Comparison of ENCODE assay signal across 9 cellular contexts in the genomic region with DNA sequence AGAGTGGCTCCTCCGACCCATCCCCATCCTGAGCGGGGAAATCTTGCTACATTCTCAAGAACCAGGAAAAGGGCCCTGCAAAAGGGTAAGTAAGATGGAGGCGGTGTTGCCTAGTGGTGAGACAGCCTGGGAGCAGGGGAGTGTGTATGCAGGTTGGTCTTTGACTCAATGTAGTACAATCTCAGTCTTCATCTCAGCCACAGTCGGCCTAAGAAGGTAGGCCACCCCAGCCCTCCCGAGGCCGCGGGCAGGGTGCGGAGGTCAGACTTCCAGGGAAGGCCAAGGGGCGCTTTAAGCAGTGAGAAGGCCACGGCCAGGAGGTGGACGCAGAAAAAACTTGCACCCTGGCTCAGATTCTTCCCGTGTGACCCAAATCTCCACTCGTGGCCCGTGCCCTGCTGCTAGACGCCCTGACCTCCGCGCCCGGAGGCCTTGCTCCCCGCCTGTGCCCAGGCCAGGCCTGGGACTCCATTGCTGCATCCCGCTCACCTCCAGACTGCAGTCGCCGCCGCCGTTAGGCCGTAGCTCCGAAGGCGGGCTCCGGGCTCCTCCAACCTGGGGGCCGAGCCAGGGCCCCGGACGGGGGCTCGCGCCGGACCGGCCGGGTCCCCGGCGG. TPM values are rescaled to one million over a fixed set of nuclear protein-coding genes. Genes with fewer than 3 reads are reported as not detected.
DNase-seq lines count a peak whose midpoint lies in the region; ATAC-seq and TF ChIP-seq lines count a peak whose summit lies in the region.
"Had no signal": no experiment of that assay in that cellular context is flagged by ENCODE, and none has a peak within 500 bp of the region (broad histone marks: within the 10 kb centered on the region; RNA-seq: fewer than 3 reads in every experiment).

No MANE protein-coding gene starts in this region.

- H3K4me1 ChIP-seq in ectodermal cell (ENCODE audit: control insufficient read depth, insufficient read depth, low read length) = peaks cover 6% of the 10 kb centered on the region
- H3K4me1 ChIP-seq in mucosa of rectum (ENCODE audit: control insufficient read depth in 2 of 2, insufficient read depth in 2 of 2, low read length in 2 of 2) = peaks cover 13 to 16% of the 10 kb centered on the region in 2 donors

- H3K9me3 Mint-ChIP-seq in CD4-positive, alpha-beta T cell = no peaks in the 10 kb centered on the region

- no peak for ATAC-seq in CD4-positive, alpha-beta T cell (ENCODE audit: poor library complexity)
- ATAC-seq in GM18867 (IDR thresholded peaks at IDR 0.05; ENCODE audit: unreplicated experiment) = peak; percentile 42
- ATAC-seq in HG03108 (IDR thresholded peaks at IDR 0.05; ENCODE audit: unreplicated experiment) = peak; percentile 23
- ATAC-seq in HG03095 (IDR thresholded peaks at IDR 0.05; ENCODE audit: unreplicated experiment) = no peak

- H3K27ac Mint-ChIP-seq in CD4-positive, alpha-beta T cell = peak overlapping the region; percentile 99

- POLR2A ChIA-PET in CD4-positive, alpha-beta T cell (lab: Charles Lee) = interaction anchor here (0.6 to 5.0 kb wide), 7 partner anchors 12 to 186 kb away, joined by 3 to 77 read pairs (median 5); a partner anchor contains a TSS

- TF ChIP-seq CTCF in CD4-positive, alpha-beta T cell (IDR thresholded peaks at IDR 0.05) = no peak

- no peaks in the 10 kb centered on the region for H3K27me3 Mint-ChIP-seq in CD4-positive, alpha-beta T cell

- peaks cover 30% of the 10 kb centered on the region for H3K4me1 Mint-ChIP-seq in CD4-positive, alpha-beta T cell (ENCODE audit: low read depth)

- CTCF ChIA-PET in CD4-positive, alpha-beta T cell (lab: Charles Lee) = no interaction called here

- no peaks in the 10 kb centered on the region for H3K9me3 ChIP-seq in CD4-positive, alpha-beta T cell (ENCODE audit: control insufficient read depth, low read length)
- H3K9me3 ChIP-seq in ectodermal cell (ENCODE audit: control insufficient read depth, low read length) (no peaks in the 10 kb centered on the region), mucosa of rectum (ENCODE audit: control insufficient read depth in 2 of 2, low read length in 2 of 2) (no peaks in the 10 kb centered on the region)

- H3K27me3 ChIP-seq in CD4-positive, alpha-beta T cell (ENCODE audit: control insufficient read depth, insufficient read depth, low read length) = no peaks in the 10 kb centered on the region
- no peaks in the 10 kb centered on the region for H3K27me3 ChIP-seq in ectodermal cell (ENCODE audit: control insufficient read depth, insufficient read depth, low read length, poor library complexity, severe bottlenecking)
- no peaks in the 10 kb centered on the region for H3K27me3 ChIP-seq in mucosa of rectum (ENCODE audit: control insufficient read depth in 2 of 2, insufficient read depth in 2 of 2, low read length in 2 of 2)

- H3K36me3 ChIP-seq in ectodermal cell (ENCODE audit: control insufficient read depth, insufficient read depth, low read length) (peaks cover 26% of the 10 kb centered on the region), mucosa of rectum (ENCODE audit: control insufficient read depth in 2 of 2, insufficient read depth in 2 of 2, low read length in 2 of 2) (no peaks in the 10 kb centered on the region)

- H3K36me3 Mint-ChIP-seq in CD4-positive, alpha-beta T cell (ENCODE audit: low read depth) = peaks cover 25% of the 10 kb centered on the region

- intact Hi-C loops in CD4-positive, alpha-beta T cell (cut with DNase I, micrococcal nuclease) = loop anchor here in 1 of 2 experiments (1.0 to 5.0 kb wide), 4 partner anchors 14 to 201 kb away; a partner anchor contains a TSS

- H3K27ac ChIP-seq in CD4-positive, alpha-beta T cell (ENCODE audit: low read depth, low read length) = no peak overlapping the region
- H3K27ac ChIP-seq in ectodermal cell (ENCODE audit: insufficient read depth, low read depth, low read length, poor library complexity, severe bottlenecking) = peak overlapping the region; percentile 6
- peak overlapping the region; percentile 74 to 94 for H3K27ac ChIP-seq in mucosa of rectum (ENCODE audit: low read depth in 2 of 2, low read length in 2 of 2)

- peak overlapping the region; percentile 98 for H3K4me3 ChIP-seq in ectodermal cell (ENCODE audit: insufficient read depth, low read depth, low read length)
- peak overlapping the region; percentile 77 to 95 for H3K4me3 ChIP-seq in mucosa of rectum (ENCODE audit: low read length in 2 of 2)

- WGBS in ectodermal cell, 2 experiments = 2% methylated on average over 38 of the region's 38 CpGs

- peak overlapping the region; percentile 56 to 73 for H3K9ac ChIP-seq in mucosa of rectum (ENCODE audit: low read depth in 1 of 2, low read length in 2 of 2)

- no peak for DNase-seq in CD4-positive, alpha-beta T cell
- peak; percentile 40 for DNase-seq in RPMI8226
- no peak for DNase-seq in NCI-H128 (lab: John Stamatoyannopoulos, UW; ENCODE audit: unreplicated experiment)

- H3K4me3 Mint-ChIP-seq in CD4-positive, alpha-beta T cell = peak overlapping the region; percentile 90

RNA-seq across cellular contexts. Expression of a gene that starts 0.4 kb away (rescaled TPM):
- under 1 TPM; 0.59 to 0.80 TPM for total RNA-seq in CD4-positive, alpha-beta T cell
- 105 TPM for polyA plus RNA-seq in ectodermal cell (2013, experiment 1 of 4)
- 94.1 TPM for polyA plus RNA-seq in ectodermal cell (2013, experiment 2 of 4)
- 76.6 TPM for polyA plus RNA-seq in ectodermal cell (2013, experiment 3 of 4)
- polyA plus RNA-seq in ectodermal cell (2013, experiment 4 of 4) = 74.5 TPM

RNA-seq across cellular contexts. Expression of a gene that starts 0.5 kb away (rescaled TPM):
- 10 to 100 TPM; 26.5 to 31.3 TPM for total RNA-seq in CD4-positive, alpha-beta T cell
- 73.4 TPM for polyA plus RNA-seq in ectodermal cell (2013, experiment 1 of 4)
- polyA plus RNA-seq in ectodermal cell (2013, experiment 2 of 4) = 64.1 TPM
- polyA plus RNA-seq in ectodermal cell (2013, experiment 3 of 4) = 74.3 TPM
- polyA plus RNA-seq in ectodermal cell (2013, experiment 4 of 4) = 69.4 TPM

RNA-seq across cellular contexts. Expression of a gene that starts 14.2 kb away (rescaled TPM):
- total RNA-seq in CD4-positive, alpha-beta T cell = 1 to 10 TPM; 4.2 to 5.5 TPM
- polyA plus RNA-seq in ectodermal cell (2013, experiment 1 of 4) = 42.1 TPM
- 42.5 TPM for polyA plus RNA-seq in ectodermal cell (2013, experiment 2 of 4)
- polyA plus RNA-seq in ectodermal cell (2013, experiment 3 of 4) = 30.7 TPM
- polyA plus RNA-seq in ectodermal cell (2013, experiment 4 of 4) = 35.6 TPM

RNA-seq across cellular contexts. Expression of a gene that starts 19.7 kb away (rescaled TPM):
- not detected for total RNA-seq in CD4-positive, alpha-beta T cell
- not detected for polyA plus RNA-seq in ectodermal cell (2013, experiment 1 of 4)
- not detected for polyA plus RNA-seq in ectodermal cell (2013, experiment 2 of 4)
- polyA plus RNA-seq in ectodermal cell (2013, experiment 3 of 4) = not detected
- not detected for polyA plus RNA-seq in ectodermal cell (2013, experiment 4 of 4)
- total RNA-seq: subcutaneous adipose tissue had no signal

RNA-seq across cellular contexts. Expression of a gene that starts 41.7 kb away (rescaled TPM):
- not detected for total RNA-seq in CD4-positive, alpha-beta T cell
- 0.83 TPM for polyA plus RNA-seq in ectodermal cell (2013, experiment 1 of 4)
- 0.69 TPM for polyA plus RNA-seq in ectodermal cell (2013, experiment 2 of 4)
- 0.32 TPM for polyA plus RNA-seq in ectodermal cell (2013, experiment 3 of 4)
- polyA plus RNA-seq in ectodermal cell (2013, experiment 4 of 4) = 0.12 TPM

Comparison
In these comparisons a context has a peak if more than half of its experiments do, and no peak if none do; other contexts are left out.
1. ATAC-seq: peak in GM18867 (single experiment) and HG03108 (single experiment); none in CD4-positive, alpha-beta T cell (single experiment) and HG03095 (single experiment).